Comparison of ENCODE assay signal across 1 cellular context in genomic region chr1:8061673-8062386, GRCh38.
A peak's percentile ranks its signal among the peaks of the same experiment; 100 is the strongest.
TF ChIP-seq lines count a peak whose summit lies in the region.

No MANE protein-coding gene starts in this region.

TF ChIP-seq in HepG2, 621 proteins besides CTCF, POLR2A, EP300 and RAD21 (continued from another document):
- 0 out of 2 replicates have a peak, but pooled peaks have one; percentile 37 for TF ChIP-seq ZNF878 (CRISPR knock-in tag; IDR thresholded peaks at IDR 0.05)
- TF ChIP-seq, protein P1, sequence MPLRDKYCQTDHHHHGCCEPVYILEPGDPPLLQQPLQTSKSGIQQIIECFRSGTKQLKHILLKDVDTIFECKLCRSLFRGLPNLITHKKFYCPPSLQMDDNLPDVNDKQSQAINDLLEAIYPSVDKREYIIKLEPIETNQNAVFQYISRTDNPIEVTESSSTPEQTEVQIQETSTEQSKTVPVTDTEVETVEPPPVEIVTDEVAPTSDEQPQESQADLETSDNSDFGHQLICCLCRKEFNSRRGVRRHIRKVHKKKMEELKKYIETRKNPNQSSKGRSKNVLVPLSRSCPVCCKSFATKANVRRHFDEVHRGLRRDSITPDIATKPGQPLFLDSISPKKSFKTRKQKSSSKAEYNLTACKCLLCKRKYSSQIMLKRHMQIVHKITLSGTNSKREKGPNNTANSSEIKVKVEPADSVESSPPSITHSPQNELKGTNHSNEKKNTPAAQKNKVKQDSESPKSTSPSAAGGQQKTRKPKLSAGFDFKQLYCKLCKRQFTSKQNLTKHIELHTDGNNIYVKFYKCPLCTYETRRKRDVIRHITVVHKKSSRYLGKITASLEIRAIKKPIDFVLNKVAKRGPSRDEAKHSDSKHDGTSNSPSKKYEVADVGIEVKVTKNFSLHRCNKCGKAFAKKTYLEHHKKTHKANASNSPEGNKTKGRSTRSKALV (CRISPR knock-in tag; IDR thresholded peaks at IDR 0.05), result no peak
